ENCODE assay signal across 10 cellular contexts in genomic region chr16:82009789-82010188, GRCh38. TPM values are rescaled to one million over a fixed set of nuclear protein-coding genes. Genes with fewer than 3 reads are reported as not detected.
"Had no signal": no experiment of that assay in that cellular context is flagged by ENCODE, and none has a peak within 500 bp of the region (broad histone marks: within the 10 kb centered on the region; RNA-seq: fewer than 3 reads in every experiment).

No MANE protein-coding gene starts in this region.

RNA-seq across cellular contexts. Expression of gene SDR42E1, which starts 1.5 kb away (rescaled TPM):
- total RNA-seq: SK-MEL-5 had no signal

RNA-seq across cellular contexts. Expression of gene HSD17B2, which starts 25.3 kb away (rescaled TPM):
- total RNA-seq: activated B cell treated with CpG ODN at 0.5 μM for 24 hours; activated CD4-positive, alpha-beta T cell treated with anti-CD3 and anti-CD28 coated beads, Interleukin-2, amount 10 ng/mL, durations not matched to agents 24 days and 14 days; activated CD8-positive, alpha-beta memory T cell treated with anti-CD3 and anti-CD28 coated beads for 36 hours; aorta; OCI-LY7; PC-9; Right ventricle myocardium inferior; SK-MEL-5; T-cell; T-helper 17 cell had no signal
